ENCODE assay signal across 11 cellular contexts in genomic region chr11:134038897-134039470, GRCh38. TPM values are rescaled to one million over a fixed set of nuclear protein-coding genes. Genes with fewer than 3 reads are reported as not detected.
DNase-seq lines count a peak whose midpoint lies in the region; ATAC-seq and TF ChIP-seq lines count a peak whose summit lies in the region.
"Had no signal": no experiment of that assay in that cellular context is flagged by ENCODE, and none has a peak within 500 bp of the region (broad histone marks: within the 10 kb centered on the region; RNA-seq: fewer than 3 reads in every experiment).

No MANE protein-coding gene starts in this region.

- no peaks in the 10 kb centered on the region for H3K36me3 ChIP-seq in CD4-positive, CD25-positive, alpha-beta regulatory T cell (ENCODE audit: control insufficient read depth, insufficient read depth, low read length)
- H3K36me3 ChIP-seq in brain microvascular endothelial cell (replicated peaks), result no peaks in the 10 kb centered on the region
- H3K36me3 ChIP-seq: thyroid gland had no signal

- H3K27me3 Mint-ChIP-seq in CD4-positive, CD25-positive, alpha-beta regulatory T cell, result peaks cover 9% of the 10 kb centered on the region
- no peaks in the 10 kb centered on the region for H3K27me3 Mint-ChIP-seq in osteocyte (ENCODE audit: unreplicated experiment)
- H3K27me3 Mint-ChIP-seq in activated naive CD8-positive, alpha-beta T cell treated with anti-CD3 and anti-CD28 coated beads, Interleukin-2, amount 50 U/mL, for 24 hours, result no peaks in the 10 kb centered on the region

- no peak for TF ChIP-seq CTCF in osteocyte (IDR thresholded peaks at IDR 0.05)
- no peak for TF ChIP-seq CTCF in brain microvascular endothelial cell (IDR thresholded peaks at IDR 0.05; ENCODE audit: low read depth, low read length, missing control alignments)

- intact Hi-C loops in left cardiac atrium (cut with DNase I), result no loop called here

- DNase-seq in CD4-positive, CD25-positive, alpha-beta regulatory T cell, result no peak
- DNase-seq in NCI-H82 (lab: John Stamatoyannopoulos, UW) (peak; percentile 84), left cardiac atrium (peak; percentile 27), osteocyte (ENCODE audit: extremely low spot score, unreplicated experiment) (peak; percentile 72), brain microvascular endothelial cell (no peak), left lobe of liver (ENCODE audit: low spot score) (no peak)
- DNase-seq in activated naive CD8-positive, alpha-beta T cell treated with anti-CD3 and anti-CD28 coated beads, Interleukin-2, amount 50 U/mL, for 24 hours, result no peak
- DNase-seq: NCI-H2029, T1000, thyroid gland had no signal

- H3K9me3 ChIP-seq in CD4-positive, CD25-positive, alpha-beta regulatory T cell (ENCODE audit: control insufficient read depth in 2 of 2, low read length in 2 of 2), result no peaks in the 10 kb centered on the region
- H3K9me3 ChIP-seq: thyroid gland had no signal

- no peaks in the 10 kb centered on the region for H3K36me3 Mint-ChIP-seq in CD4-positive, CD25-positive, alpha-beta regulatory T cell
- H3K36me3 Mint-ChIP-seq in osteocyte (ENCODE audit: unreplicated experiment), result no peaks in the 10 kb centered on the region
- peaks cover 2% of the 10 kb centered on the region for H3K36me3 Mint-ChIP-seq in activated naive CD8-positive, alpha-beta T cell treated with anti-CD3 and anti-CD28 coated beads, Interleukin-2, amount 50 U/mL, for 24 hours (ENCODE audit: low read depth)

- peaks cover 0 to 2% (median 0%) of the 10 kb centered on the region in 7 donors for H3K9me3 Mint-ChIP-seq in CD4-positive, CD25-positive, alpha-beta regulatory T cell
- H3K9me3 Mint-ChIP-seq in osteocyte (ENCODE audit: unreplicated experiment), result no peaks in the 10 kb centered on the region
- H3K9me3 Mint-ChIP-seq in activated naive CD8-positive, alpha-beta T cell treated with anti-CD3 and anti-CD28 coated beads, Interleukin-2, amount 50 U/mL, for 24 hours, result no peaks in the 10 kb centered on the region

- H3K27ac Mint-ChIP-seq in CD4-positive, CD25-positive, alpha-beta regulatory T cell, result peak overlapping the region in 1 of 3 donors; percentile 9
- H3K27ac Mint-ChIP-seq in osteocyte (ENCODE audit: unreplicated experiment), result peak overlapping the region; percentile 84
- no peak overlapping the region for H3K27ac Mint-ChIP-seq in activated naive CD8-positive, alpha-beta T cell treated with anti-CD3 and anti-CD28 coated beads, Interleukin-2, amount 50 U/mL, for 24 hours

- H3K27me3 ChIP-seq in CD4-positive, CD25-positive, alpha-beta regulatory T cell (ENCODE audit: control insufficient read depth, insufficient read depth, low read length), result no peaks in the 10 kb centered on the region
- no peaks in the 10 kb centered on the region for H3K27me3 ChIP-seq in brain microvascular endothelial cell (replicated peaks)
- H3K27me3 ChIP-seq: thyroid gland had no signal

- in situ Hi-C loops in brain microvascular endothelial cell (cut with HindIII; ENCODE audit: low pct_ligation_motif_present, low sequenced_read_pairs), result no loop called here

- H3K4me1 ChIP-seq in CD4-positive, CD25-positive, alpha-beta regulatory T cell (ENCODE audit: control insufficient read depth, insufficient read depth, low read length, poor library complexity, severe bottlenecking), result peaks cover 38% of the 10 kb centered on the region

- peaks cover 0 to 39% (median 26%) of the 10 kb centered on the region in 4 donors for H3K4me1 Mint-ChIP-seq in CD4-positive, CD25-positive, alpha-beta regulatory T cell
- peaks cover 49% of the 10 kb centered on the region for H3K4me1 Mint-ChIP-seq in osteocyte (ENCODE audit: unreplicated experiment)
- peaks cover 40% of the 10 kb centered on the region for H3K4me1 Mint-ChIP-seq in activated naive CD8-positive, alpha-beta T cell treated with anti-CD3 and anti-CD28 coated beads, Interleukin-2, amount 50 U/mL, for 24 hours

- H3K4me3 ChIP-seq in CD4-positive, CD25-positive, alpha-beta regulatory T cell (ENCODE audit: low read depth, low read length), result no peak overlapping the region
- H3K4me3 ChIP-seq in brain microvascular endothelial cell (ENCODE audit: low read depth, low read length), result no peak overlapping the region
- H3K4me3 ChIP-seq: thyroid gland had no signal

- peak overlapping the region; percentile 59 to 74 (median 68) for H3K4me3 Mint-ChIP-seq in CD4-positive, CD25-positive, alpha-beta regulatory T cell
- no peak overlapping the region for H3K4me3 Mint-ChIP-seq in osteocyte (ENCODE audit: unreplicated experiment)
- no peak overlapping the region for H3K4me3 Mint-ChIP-seq in activated naive CD8-positive, alpha-beta T cell treated with anti-CD3 and anti-CD28 coated beads, Interleukin-2, amount 50 U/mL, for 24 hours

- H3K27ac ChIP-seq in CD4-positive, CD25-positive, alpha-beta regulatory T cell (ENCODE audit: insufficient read depth, low read length, poor library complexity, severe bottlenecking), result no peak overlapping the region
- no peak overlapping the region for H3K27ac ChIP-seq in brain microvascular endothelial cell

- ATAC-seq in CD4-positive, CD25-positive, alpha-beta regulatory T cell (ENCODE audit: low read depth in 2 of 2), result no peak
- ATAC-seq in left cardiac atrium (peak in 1 of 2 donors; percentile 3), GM21526 (IDR thresholded peaks at IDR 0.05; ENCODE audit: low FRiP score, unreplicated experiment) (no peak), left lobe of liver (no peak)
- ATAC-seq in activated naive CD8-positive, alpha-beta T cell treated with anti-CD3 and anti-CD28 coated beads, Interleukin-2, amount 50 U/mL, for 24 hours, result no peak

RNA-seq across cellular contexts. Expression of gene JAM3, which starts 29.9 kb away (rescaled TPM):
- total RNA-seq in CD4-positive, CD25-positive, alpha-beta regulatory T cell, result 5.5 TPM
- 1 to 10 TPM; 3.1 to 4.6 (median 3.3) TPM for polyA plus RNA-seq in CD4-positive, CD25-positive, alpha-beta regulatory T cell
- 10 to 100 TPM; 28.2 to 31.0 TPM for total RNA-seq in left cardiac atrium
- total RNA-seq in osteocyte, result 170 and 177 TPM in 2 replicates
- total RNA-seq in left lobe of liver, result 0.75 TPM

Comparison
In these comparisons a context has a peak if more than half of its experiments do, and no peak if none do; other contexts are left out.
1. DNase-seq: peak in NCI-H82 (single experiment), left cardiac atrium (single experiment) and osteocyte (single experiment); none in CD4-positive, CD25-positive, alpha-beta regulatory T cell (0 of 3), brain microvascular endothelial cell (single experiment), activated naive CD8-positive, alpha-beta T cell treated with anti-CD3 and anti-CD28 coated beads, Interleukin-2, amount 50 U/mL, for 24 hours (single experiment) and left lobe of liver (single experiment).
2. H3K4me3 Mint-ChIP-seq: peak in CD4-positive, CD25-positive, alpha-beta regulatory T cell (4 of 4); none in osteocyte (single experiment) and activated naive CD8-positive, alpha-beta T cell treated with anti-CD3 and anti-CD28 coated beads, Interleukin-2, amount 50 U/mL, for 24 hours (single experiment).